In genomic region chr9:80496901-80497565, GRCh38 we compare ENCODE assay signal across 21 cellular contexts.
DNase-seq lines count a peak whose midpoint lies in the region; ATAC-seq and TF ChIP-seq lines count a peak whose summit lies in the region.
"Had no signal": no experiment of that assay in that cellular context is flagged by ENCODE, and none has a peak within 500 bp of the region (broad histone marks: within the 10 kb centered on the region; RNA-seq: fewer than 3 reads in every experiment).

No MANE protein-coding gene starts in this region.

- no peaks in the 10 kb centered on the region for H3K36me3 ChIP-seq in SJCRH30
- H3K36me3 ChIP-seq: SJSA1 had no signal

- H3K4me1 Mint-ChIP-seq in nephron progenitor cell: peaks cover 59% of the 10 kb centered on the region
- H3K4me1 Mint-ChIP-seq: T-cell had no signal

- H3K4me1 ChIP-seq in SJCRH30: peaks cover 8% of the 10 kb centered on the region; the same call in 1 of the 2 replicates
- H3K4me1 ChIP-seq: SJSA1 had no signal

- H3K4me3 Mint-ChIP-seq in nephron progenitor cell: peak overlapping the region; percentile 55
- H3K4me3 Mint-ChIP-seq: T-cell had no signal

- no peaks in the 10 kb centered on the region for H3K27me3 Mint-ChIP-seq in nephron progenitor cell (ENCODE audit: low read depth, poor library complexity)
- H3K27me3 Mint-ChIP-seq: T-cell had no signal

- no peak overlapping the region for H3K27ac ChIP-seq in SJCRH30
- H3K27ac ChIP-seq: PC-9, SJSA1 had no signal

- peak; percentile 39 for DNase-seq in NCI-H82 (lab: John Stamatoyannopoulos, UW)
- DNase-seq in NCI-H82 treated with DMSO at 0.1 percent for 48 hours (lab: John Stamatoyannopoulos, UW; ENCODE audit: unreplicated experiment): no peak
- peak; percentile 66 to 79 for DNase-seq in SJCRH30
- DNase-seq in nephron progenitor cell: peak; percentile 38
- no peak for DNase-seq in GOT3 (lab: John Stamatoyannopoulos, UW)
- DNase-seq: Calu3; Karpas-422; NCI-H1092; NCI-H1436; NCI-H187; NCI-H2081 treated with DMSO at 0.1 percent for 48 hours; NCI-H446 treated with DMSO at 0.1 percent for 48 hours; NCI-H526 treated with DMSO at 0.1 percent for 48 hours; NK-92 treated with Interleukin-12 subunit alpha and Interleukin-12 subunit beta, amount 100 ng/mL, for 24 hours; PC-9; T-cell had no signal

- H3K4me3 ChIP-seq in SJCRH30: no peak overlapping the region
- H3K4me3 ChIP-seq: PC-9, SJSA1 had no signal

- ATAC-seq in GM21447 (IDR thresholded peaks at IDR 0.05; ENCODE audit: unreplicated experiment) (no peak), GM21526 (IDR thresholded peaks at IDR 0.05; ENCODE audit: low FRiP score, unreplicated experiment) (no peak)
- ATAC-seq: HCT116, Right ventricle myocardium inferior, T-cell had no signal

- H3K9me3 ChIP-seq in SJCRH30 (replicated peaks): peaks cover 9% of the 10 kb centered on the region; the same call in 1 of the 2 replicates
- H3K9me3 ChIP-seq: SJSA1 had no signal

- peaks cover 12% of the 10 kb centered on the region for H3K36me3 Mint-ChIP-seq in nephron progenitor cell (ENCODE audit: low read depth)
- H3K36me3 Mint-ChIP-seq: T-cell had no signal

- H3K27ac Mint-ChIP-seq in nephron progenitor cell: peak overlapping the region; percentile 53
- H3K27ac Mint-ChIP-seq: T-cell had no signal

- H3K9me3 Mint-ChIP-seq in nephron progenitor cell: peaks cover 22% of the 10 kb centered on the region

- no peaks in the 10 kb centered on the region for H3K27me3 ChIP-seq in SJCRH30
- H3K27me3 ChIP-seq: SJSA1 had no signal

- TF ChIP-seq CTCF in nephron progenitor cell (IDR thresholded peaks at IDR 0.05): no peak

Comparison
In these comparisons a context has a peak if more than half of its experiments do, and no peak if none do; other contexts are left out.
1. DNase-seq: peak in NCI-H82 (single experiment), SJCRH30 (2 of 2) and nephron progenitor cell (single experiment); none in NCI-H82 treated with DMSO at 0.1 percent for 48 hours (single experiment) and GOT3 (single experiment).